Comparison of ENCODE assay signal across 20 cellular contexts in the genomic region with DNA sequence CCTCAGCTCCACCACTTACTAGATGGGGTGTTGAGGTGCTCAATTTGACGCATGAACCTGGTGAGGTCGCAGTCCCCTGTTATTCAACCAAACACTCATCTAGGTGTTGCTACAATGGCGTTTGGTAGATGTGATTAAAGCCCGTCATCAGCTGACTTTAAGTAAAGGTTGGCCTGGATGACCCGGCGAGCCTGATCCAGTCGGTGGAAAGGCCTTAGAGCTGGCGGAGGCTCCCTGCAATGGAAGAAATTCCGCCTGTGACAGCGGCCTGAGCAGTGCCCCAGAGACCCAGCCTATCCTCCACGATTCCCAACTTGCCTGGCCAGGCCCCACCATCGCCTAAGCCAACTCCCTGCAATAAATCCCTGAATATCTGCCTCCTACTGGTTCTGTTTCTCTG.
"Had no signal": no experiment of that assay in that cellular context is flagged by ENCODE, and none has a peak within 500 bp of the region (broad histone marks: within the 10 kb centered on the region; RNA-seq: fewer than 3 reads in every experiment).

No MANE protein-coding gene starts in this region.

- H3K27me3 ChIP-seq: SJCRH30 had no signal

- DNase-seq: Kasumi-1, MM.1S, NCI-H1092 treated with DMSO at 0.1 percent for 48 hours, NCI-H1436, NCI-H187, NCI-H2029, NCI-H2081 treated with DMSO at 0.1 percent for 48 hours, NCI-H2171, NCI-H226, NCI-H446, NCI-H510A, NCI-H524 treated with DMSO at 0.1 percent for 48 hours, NCI-H69, NCI-H774, RPMI8226, SHP77 treated with DMSO at 0.1 percent for 48 hours, SJCRH30 had no signal

- H3K4me3 ChIP-seq: K562, SJCRH30 had no signal

- H3K36me3 ChIP-seq: SJCRH30 had no signal

- H3K27ac ChIP-seq: KMS-11, SJCRH30 had no signal

- ATAC-seq: K562, SK-N-SH treated with all-trans-retinoic acid at 6 μM for 48 hours had no signal
